1 cellular context compared by ENCODE assay signal in the genomic region with DNA sequence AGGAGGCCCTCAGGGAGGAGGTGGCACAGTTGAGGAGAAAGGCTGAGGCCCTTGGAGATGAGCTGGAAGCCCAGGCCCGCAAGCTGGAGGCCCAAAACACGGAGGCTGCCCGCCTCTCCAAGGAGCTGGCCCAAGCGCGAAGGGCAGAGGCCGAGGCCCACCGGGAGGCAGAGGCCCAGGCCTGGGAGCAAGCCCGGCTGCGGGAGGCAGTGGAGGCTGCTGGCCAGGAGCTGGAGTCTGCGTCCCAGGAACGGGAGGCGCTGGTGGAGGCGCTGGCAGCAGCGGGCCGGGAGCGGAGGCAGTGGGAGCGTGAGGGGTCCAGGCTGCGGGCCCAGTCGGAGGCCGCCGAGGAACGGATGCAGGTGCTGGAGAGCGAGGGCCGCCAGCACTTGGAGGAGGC.
TF ChIP-seq lines count a peak whose summit lies in the region.

No MANE protein-coding gene starts in this region.

TF ChIP-seq in K562, 482 proteins besides CTCF, POLR2A, EP300 and RAD21:
- TF ChIP-seq RBFOX2 (IDR thresholded peaks at IDR 0.05; ENCODE audit: low read depth, low read length) (0 out of 2 replicates have a peak, but pooled peaks have one; percentile 7), RBM25 (IDR thresholded peaks at IDR 0.05; ENCODE audit: low read depth, low read length, severe bottlenecking) (no peak), CBX8 (IDR thresholded peaks at IDR 0.05; ENCODE audit: borderline replicate concordance, extremely low read depth, low read depth, low read length, poor library complexity, severe bottlenecking) (no peak), PRPF4 (IDR thresholded peaks at IDR 0.05; ENCODE audit: insufficient read depth, low read depth, low read length, poor library complexity, severe bottlenecking) (no peak), ATF1 (CRISPR knock-in tag; IDR thresholded peaks at IDR 0.05) (no peak), ATF1 (tag; IDR thresholded peaks at IDR 0.05) (no peak)
- TF ChIP-seq, protein P1, sequence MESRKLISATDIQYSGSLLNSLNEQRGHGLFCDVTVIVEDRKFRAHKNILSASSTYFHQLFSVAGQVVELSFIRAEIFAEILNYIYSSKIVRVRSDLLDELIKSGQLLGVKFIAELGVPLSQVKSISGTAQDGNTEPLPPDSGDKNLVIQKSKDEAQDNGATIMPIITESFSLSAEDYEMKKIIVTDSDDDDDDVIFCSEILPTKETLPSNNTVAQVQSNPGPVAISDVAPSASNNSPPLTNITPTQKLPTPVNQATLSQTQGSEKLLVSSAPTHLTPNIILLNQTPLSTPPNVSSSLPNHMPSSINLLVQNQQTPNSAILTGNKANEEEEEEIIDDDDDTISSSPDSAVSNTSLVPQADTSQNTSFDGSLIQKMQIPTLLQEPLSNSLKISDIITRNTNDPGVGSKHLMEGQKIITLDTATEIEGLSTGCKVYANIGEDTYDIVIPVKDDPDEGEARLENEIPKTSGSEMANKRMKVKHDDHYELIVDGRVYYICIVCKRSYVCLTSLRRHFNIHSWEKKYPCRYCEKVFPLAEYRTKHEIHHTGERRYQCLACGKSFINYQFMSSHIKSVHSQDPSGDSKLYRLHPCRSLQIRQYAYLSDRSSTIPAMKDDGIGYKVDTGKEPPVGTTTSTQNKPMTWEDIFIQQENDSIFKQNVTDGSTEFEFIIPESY (CRISPR knock-in tag; IDR thresholded peaks at IDR 0.05) = 0 out of 2 replicates have a peak, but pooled peaks have one; percentile 37
